Comparison of ENCODE assay signal across 8 cellular contexts in genomic region chr13:20197361-20197834, GRCh38. TPM values are rescaled to one million over a fixed set of nuclear protein-coding genes. Genes with fewer than 3 reads are reported as not detected.
DNase-seq lines count a peak whose midpoint lies in the region; ATAC-seq and TF ChIP-seq lines count a peak whose summit lies in the region.

No MANE protein-coding gene starts in this region.

- peak; percentile 66 for DNase-seq in AG20443 (ENCODE audit: low spot score)
- DNase-seq in NCI-H1694 (lab: John Stamatoyannopoulos, UW) = peak; percentile 36
- DNase-seq in hepatic stellate cell (ENCODE audit: low spot score) = peak; percentile 38
- DNase-seq in stimulated activated effector memory CD8-positive, alpha-beta T cell treated with anti-CD3 and anti-CD28 coated beads, Interleukin-12 subunit alpha, Interleukin-12 subunit beta, amount 100 ng/mL, for 72 hours (ENCODE audit: low spot score in 2 of 2) = no peak
- DNase-seq in activated gamma-delta T cell treated with Interleukin-2 at 50 U/mL for 16 hours = no peak

- no peaks in the 10 kb centered on the region for H3K9me3 Mint-ChIP-seq in activated T-helper 17 cell treated with anti-CD3 and anti-CD28 coated beads, Interleukin-2, amount 50 U/mL, for 72 hours
- H3K9me3 Mint-ChIP-seq in stimulated activated effector memory CD8-positive, alpha-beta T cell treated with anti-CD3 and anti-CD28 coated beads, Interleukin-12 subunit alpha, Interleukin-12 subunit beta, amount 100 ng/mL, for 72 hours = no peaks in the 10 kb centered on the region

- H3K27ac Mint-ChIP-seq in activated T-helper 17 cell treated with anti-CD3 and anti-CD28 coated beads, Interleukin-2, amount 50 U/mL, for 72 hours = no peak overlapping the region
- H3K27ac Mint-ChIP-seq in stimulated activated effector memory CD8-positive, alpha-beta T cell treated with anti-CD3 and anti-CD28 coated beads, Interleukin-12 subunit alpha, Interleukin-12 subunit beta, amount 100 ng/mL, for 72 hours = no peak overlapping the region

- H3K4me3 Mint-ChIP-seq in activated T-helper 17 cell treated with anti-CD3 and anti-CD28 coated beads, Interleukin-2, amount 50 U/mL, for 72 hours = peak overlapping the region; percentile 48
- no peak overlapping the region for H3K4me3 Mint-ChIP-seq in stimulated activated effector memory CD8-positive, alpha-beta T cell treated with anti-CD3 and anti-CD28 coated beads, Interleukin-12 subunit alpha, Interleukin-12 subunit beta, amount 100 ng/mL, for 72 hours

- H3K4me1 Mint-ChIP-seq in activated T-helper 17 cell treated with anti-CD3 and anti-CD28 coated beads, Interleukin-2, amount 50 U/mL, for 72 hours = peaks cover 13% of the 10 kb centered on the region
- H3K4me1 Mint-ChIP-seq in stimulated activated effector memory CD8-positive, alpha-beta T cell treated with anti-CD3 and anti-CD28 coated beads, Interleukin-12 subunit alpha, Interleukin-12 subunit beta, amount 100 ng/mL, for 72 hours = peaks cover 20% of the 10 kb centered on the region

- H3K27me3 Mint-ChIP-seq in activated T-helper 17 cell treated with anti-CD3 and anti-CD28 coated beads, Interleukin-2, amount 50 U/mL, for 72 hours = peaks cover 33% of the 10 kb centered on the region

- peak; percentile 57 for TF ChIP-seq CTCF in GM12801 (IDR thresholded peaks at IDR 0.05; ENCODE audit: extremely low read depth, insufficient read length)

- peak; percentile 51 for ATAC-seq in activated T-helper 17 cell treated with anti-CD3 and anti-CD28 coated beads, Interleukin-2, amount 50 U/mL, for 72 hours (replicated peaks)
- peak; percentile 48 for ATAC-seq in stimulated activated effector memory CD8-positive, alpha-beta T cell treated with anti-CD3 and anti-CD28 coated beads, Interleukin-12 subunit alpha, Interleukin-12 subunit beta, amount 100 ng/mL, for 72 hours
- no peak for ATAC-seq in HG03460 (IDR thresholded peaks at IDR 0.05; ENCODE audit: unreplicated experiment)

- peaks cover 4% of the 10 kb centered on the region for H3K36me3 Mint-ChIP-seq in activated T-helper 17 cell treated with anti-CD3 and anti-CD28 coated beads, Interleukin-2, amount 50 U/mL, for 72 hours (ENCODE audit: low read depth)
- no peaks in the 10 kb centered on the region for H3K36me3 Mint-ChIP-seq in stimulated activated effector memory CD8-positive, alpha-beta T cell treated with anti-CD3 and anti-CD28 coated beads, Interleukin-12 subunit alpha, Interleukin-12 subunit beta, amount 100 ng/mL, for 72 hours

RNA-seq across cellular contexts. Expression of gene GJB2, which starts 4.7 kb away (rescaled TPM):
- 10 to 100 TPM; 42.5 to 84.4 TPM for total RNA-seq in activated T-helper 17 cell treated with anti-CD3 and anti-CD28 coated beads, Interleukin-2, amount 50 U/mL, for 72 hours

RNA-seq across cellular contexts. Expression of gene GJB6, which starts 34.7 kb away (rescaled TPM):
- 10 to 100 TPM; 16.8 to 53.3 TPM for total RNA-seq in activated T-helper 17 cell treated with anti-CD3 and anti-CD28 coated beads, Interleukin-2, amount 50 U/mL, for 72 hours

RNA-seq across cellular contexts. Expression of gene GJA3, which starts 36.5 kb away (rescaled TPM):
- total RNA-seq in activated T-helper 17 cell treated with anti-CD3 and anti-CD28 coated beads, Interleukin-2, amount 50 U/mL, for 72 hours = under 1 TPM; 0.50 to 0.91 TPM

Comparison
In these comparisons a context has a peak if more than half of its experiments do, and no peak if none do; other contexts are left out.
1. DNase-seq: peak in AG20443 (single experiment), NCI-H1694 (single experiment) and hepatic stellate cell (single experiment); none in stimulated activated effector memory CD8-positive, alpha-beta T cell treated with anti-CD3 and anti-CD28 coated beads, Interleukin-12 subunit alpha, Interleukin-12 subunit beta, amount 100 ng/mL, for 72 hours (0 of 2) and activated gamma-delta T cell treated with Interleukin-2 at 50 U/mL for 16 hours (single experiment).